8 cellular contexts compared by ENCODE assay signal in the genomic region with DNA sequence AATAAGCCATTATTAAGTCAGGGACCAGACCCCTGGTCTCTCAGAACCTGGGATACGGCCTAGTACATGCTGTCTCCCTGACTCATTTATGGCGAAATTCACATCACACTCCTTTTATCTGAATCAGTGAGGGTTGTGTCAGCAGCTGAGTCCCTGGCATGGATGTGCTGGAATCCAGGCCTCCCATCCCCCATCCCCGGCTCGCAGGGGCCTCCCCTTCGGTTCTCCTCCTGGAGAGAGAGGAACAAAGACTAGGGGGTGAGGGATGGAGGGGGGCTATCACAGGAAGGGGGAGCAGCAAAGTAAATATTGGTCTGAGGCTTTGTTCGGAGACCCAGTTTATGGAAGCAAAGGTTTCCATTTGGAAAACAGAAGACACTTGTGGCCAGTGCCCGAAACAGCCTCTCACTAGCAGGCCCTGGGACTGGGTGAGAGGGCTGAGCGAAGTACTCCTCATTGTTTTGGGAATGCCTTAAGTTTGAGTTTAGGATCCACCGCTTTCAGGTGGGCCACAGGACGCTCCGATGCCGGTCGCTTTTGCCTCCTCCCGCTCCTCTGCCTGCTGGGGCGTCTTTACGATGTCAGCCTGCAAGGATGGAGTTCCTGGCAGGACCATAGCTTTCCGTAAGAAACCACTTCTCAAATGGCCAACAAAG.
DNase-seq lines count a peak whose midpoint lies in the region; ATAC-seq and TF ChIP-seq lines count a peak whose summit lies in the region.

No MANE protein-coding gene starts in this region.

- H3K4me3 ChIP-seq in H7 (ENCODE audit: insufficient read depth, low read depth, low read length) (no peak overlapping the region), adrenal gland (no peak overlapping the region), right cardiac atrium (ENCODE audit: low read length) (no peak overlapping the region), skeletal muscle cell (ENCODE audit: low read depth, low read length) (no peak overlapping the region), HAP-1 (no peak overlapping the region)

- H3K27ac ChIP-seq in adrenal gland (peak overlapping the region in 3 of 5 donors; percentile 26 to 89 (median 76)), right cardiac atrium (ENCODE audit: low read length) (peak overlapping the region; percentile 86)

- in situ Hi-C loops in HAP-1 (cut with MboI; ENCODE audit: low sequenced_read_pairs): no loop called here

- ATAC-seq in right cardiac atrium (peak; percentile 91 to 93), HG03280 (IDR thresholded peaks at IDR 0.05; ENCODE audit: unreplicated experiment) (no peak)

- H3K9me3 ChIP-seq in adrenal gland (replicated peaks in 1 of 3) (no peaks in the 10 kb centered on the region), right cardiac atrium (ENCODE audit: control insufficient read depth, low read length) (no peaks in the 10 kb centered on the region), HAP-1 (no peaks in the 10 kb centered on the region)

- TF ChIP-seq POLR2A in adrenal gland (IDR thresholded peaks at IDR 0.05): no peak

- no peak for TF ChIP-seq CTCF in adrenal gland (IDR thresholded peaks at IDR 0.05)

- no peaks in the 10 kb centered on the region for H3K27me3 ChIP-seq in H7 (ENCODE audit: control insufficient read depth, insufficient read depth, low read length)
- H3K27me3 ChIP-seq in adrenal gland: no peaks in the 10 kb centered on the region
- no peaks in the 10 kb centered on the region for H3K27me3 ChIP-seq in right cardiac atrium (ENCODE audit: control insufficient read depth, insufficient read depth)
- peaks cover 15% of the 10 kb centered on the region; the same call in 1 of the 2 replicates for H3K27me3 ChIP-seq in HAP-1 (ENCODE audit: low read depth)

- intact Hi-C loops in adrenal gland (cut with DNase I) (no loop called here), right cardiac atrium (cut with DNase I) (loop anchor here (5.0 to 10.0 kb wide), 4 partner anchors 258 to 658 kb away; no protein-coding TSS in a partner anchor)

- peak; percentile 79 for DNase-seq in H7
- DNase-seq in adrenal gland: peak; percentile 78 to 92 (median 89)
- peak; percentile 91 to 94 (median 93) for DNase-seq in right cardiac atrium
- peak; percentile 99 for DNase-seq in skeletal muscle cell (ENCODE audit: low read depth)
- no peak for DNase-seq in SW480 (ENCODE audit: low spot score)
- no peak for DNase-seq in NCI-H524 treated with DMSO at 0.1 percent for 48 hours (lab: John Stamatoyannopoulos, UW)
- no peak for DNase-seq in HAP-1 (ENCODE audit: low spot score in 2 of 2)

- H3K36me3 ChIP-seq in H7 (replicated peaks; ENCODE audit: control insufficient read depth, insufficient read depth, low read length) (no peaks in the 10 kb centered on the region), adrenal gland (replicated peaks in 1 of 2) (peaks cover 0 to 4% of the 10 kb centered on the region in 2 donors), HAP-1 (replicated peaks) (no peaks in the 10 kb centered on the region)

- H3K4me1 ChIP-seq in adrenal gland (replicated peaks in 1 of 2): peaks cover 11 to 57% of the 10 kb centered on the region in 2 donors
- H3K4me1 ChIP-seq in right cardiac atrium (ENCODE audit: control insufficient read depth, insufficient read depth, low read length): peaks cover 30% of the 10 kb centered on the region
- H3K4me1 ChIP-seq in HAP-1: no peaks in the 10 kb centered on the region

- WGBS in adrenal gland, 4 donors: 64 to 78% (median 67%) methylated on average over 16 to 17 of the region's 17 CpGs
- 55% methylated on average over 17 of the region's 17 CpGs for WGBS in right cardiac atrium

Comparison
In these comparisons a context has a peak if more than half of its experiments do, and no peak if none do; other contexts are left out.
1. DNase-seq: peak in H7 (single experiment), adrenal gland (7 of 7), right cardiac atrium (3 of 3) and skeletal muscle cell (single experiment); none in SW480 (single experiment), NCI-H524 treated with DMSO at 0.1 percent for 48 hours (single experiment) and HAP-1 (0 of 2).
2. intact Hi-C loops: an anchor here in right cardiac atrium (5.0 to 10.0 kb wide); none called in adrenal gland.